Comparison of ENCODE assay signal across 13 cellular contexts in the genomic region with DNA sequence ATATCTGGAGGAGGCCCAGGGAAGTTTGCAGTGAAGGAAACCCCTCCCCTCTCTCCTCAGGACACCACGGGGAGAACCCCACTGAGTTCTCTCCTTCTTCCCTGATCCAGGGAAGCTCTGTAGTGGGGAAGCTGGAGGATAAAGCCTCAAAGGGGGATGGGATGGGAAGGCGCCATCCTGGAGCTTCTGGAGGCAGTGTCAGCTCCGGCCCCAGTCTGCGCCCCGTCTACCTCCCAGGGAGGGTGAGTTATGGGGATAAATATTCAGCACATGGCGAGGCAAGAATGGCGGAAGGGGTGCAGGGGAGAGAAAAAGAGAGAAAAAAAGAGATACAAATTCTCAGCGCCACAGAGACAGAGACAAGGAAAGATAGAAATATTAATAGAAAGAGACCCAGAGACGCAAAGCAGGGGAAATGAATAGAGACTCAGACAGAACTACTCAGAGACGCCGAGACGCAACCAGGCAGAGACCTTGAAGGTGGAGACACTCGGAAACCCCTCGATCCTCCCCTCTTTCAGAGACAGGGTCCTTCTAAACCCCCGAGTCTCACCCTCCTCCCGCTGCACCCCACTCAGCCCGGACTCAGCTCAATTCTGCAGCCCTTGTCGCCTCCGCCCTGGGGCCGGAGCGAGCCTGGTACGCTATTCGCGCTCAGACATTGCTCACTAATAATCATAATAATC. TPM values are rescaled to one million over a fixed set of nuclear protein-coding genes. Genes with fewer than 3 reads are reported as not detected.
DNase-seq lines count a peak whose midpoint lies in the region; ATAC-seq, FAIRE-seq and TF ChIP-seq lines count a peak whose summit lies in the region.
"Had no signal": no experiment of that assay in that cellular context is flagged by ENCODE, and none has a peak within 500 bp of the region (broad histone marks: within the 10 kb centered on the region; RNA-seq: fewer than 3 reads in every experiment).

No MANE protein-coding gene starts in this region.

- H3K9me3 ChIP-seq in GM23248 (ENCODE audit: low read depth), result no peaks in the 10 kb centered on the region
- H3K9me3 ChIP-seq in endothelial cell of umbilical vein (replicated peaks; ENCODE audit: control insufficient read depth, insufficient read depth, low read length), result no peaks in the 10 kb centered on the region
- no peaks in the 10 kb centered on the region for H3K9me3 ChIP-seq in parathyroid adenoma (ENCODE audit: control insufficient read depth, low read length)
- H3K9me3 ChIP-seq: colonic mucosa, Peyer's patch had no signal

- peaks cover 33% of the 10 kb centered on the region for H3K27me3 Mint-ChIP-seq in IgD-negative memory B cell

- TF ChIP-seq POLR2A in endothelial cell of umbilical vein (IDR thresholded peaks at IDR 0.05; ENCODE audit: low read depth, low read length) (no peak), GM12892 (IDR thresholded peaks at IDR 0.05; ENCODE audit: low read depth, low read length) (no peak)

- H3K36me3 ChIP-seq in GM23248 (ENCODE audit: low read depth) (no peaks in the 10 kb centered on the region), endothelial cell of umbilical vein (ENCODE audit: control insufficient read depth in 2 of 2, extremely low read depth in 1 of 2, insufficient read depth in 2 of 2, low read length in 2 of 2) (no peaks in the 10 kb centered on the region), parathyroid adenoma (ENCODE audit: control insufficient read depth, insufficient read depth, low read length) (no peaks in the 10 kb centered on the region)
- H3K36me3 ChIP-seq: colonic mucosa, Peyer's patch had no signal

- peak overlapping the region; percentile 64 for H3K4me3 ChIP-seq in GM23248
- no peak overlapping the region for H3K4me3 ChIP-seq in endothelial cell of umbilical vein (replicated peaks in 1 of 3; ENCODE audit: insufficient read depth in 1 of 3, low read depth in 1 of 3, low read length in 3 of 3)
- no peak overlapping the region for H3K4me3 ChIP-seq in parathyroid adenoma (ENCODE audit: low read depth, low read length)

- H3K4me2 ChIP-seq in GM23248 (ENCODE audit: unreplicated experiment) (no peak overlapping the region), endothelial cell of umbilical vein (ENCODE audit: insufficient read depth, low read length) (no peak overlapping the region), parathyroid adenoma (ENCODE audit: low read length) (peak overlapping the region; percentile 73)

- peaks cover 0 to 9% (median 7%) of the 10 kb centered on the region in 3 donors for H3K4me1 Mint-ChIP-seq in IgD-negative memory B cell

- in situ Hi-C loops in GM23248 (cut with MboI), result no loop called here

- no peak for FAIRE-seq in endothelial cell of umbilical vein (lab: Jason Lieb, UNC)
- FAIRE-seq in GM12892 (lab: Jason Lieb, UNC), result no peak
- FAIRE-seq: H54, small intestine, TTC549 had no signal

- POLR2A ChIA-PET in endothelial cell of umbilical vein (lab: Charles Lee), result no interaction called here

- no peak for DNase-seq in GM23248
- no peak for DNase-seq in endothelial cell of umbilical vein (ENCODE audit: low read depth, low spot score)
- no peak for DNase-seq in GM12892 (ENCODE audit: insufficient read length)
- DNase-seq: Calu3, colonic mucosa, Peyer's patch, small intestine had no signal

- no peak overlapping the region for H3K27ac Mint-ChIP-seq in IgD-negative memory B cell

- no peak overlapping the region for H3K27ac ChIP-seq in GM23248
- no peak overlapping the region for H3K27ac ChIP-seq in endothelial cell of umbilical vein (ENCODE audit: insufficient read depth, low read depth, low read length)
- no peak overlapping the region for H3K27ac ChIP-seq in parathyroid adenoma
- H3K27ac ChIP-seq: colonic mucosa, Peyer's patch had no signal

- H3F3A ChIP-seq in GM23248 (ENCODE audit: insufficient read depth), result peaks cover 4% of the 10 kb centered on the region

- TF ChIP-seq CTCF in endothelial cell of umbilical vein (IDR thresholded peaks at IDR 0.05; ENCODE audit: extremely low read depth in 1 of 2, insufficient read depth in 1 of 2, low read depth in 1 of 2, low read length in 2 of 2) (no peak), parathyroid adenoma (IDR thresholded peaks at IDR 0.05) (no peak)

- BruUV-seq in endothelial cell of umbilical vein (replicated peaks; lab: Mats Ljungman, UMichigan), result no TSS peak

- H3K79me2 ChIP-seq in GM23248 (ENCODE audit: insufficient read depth), result no peaks in the 10 kb centered on the region
- H3K79me2 ChIP-seq in endothelial cell of umbilical vein (ENCODE audit: control insufficient read depth, insufficient read depth, low read length), result no peaks in the 10 kb centered on the region
- H3K79me2 ChIP-seq in parathyroid adenoma, result no peaks in the 10 kb centered on the region

- intact Hi-C loops in endothelial cell of umbilical vein (cut with micrococcal nuclease), result loop anchor here (5.0 kb wide), 1 partner anchor 325 kb away; no protein-coding TSS in a partner anchor

- H3K9me2 ChIP-seq in GM23248 (ENCODE audit: insufficient read depth), result no peaks in the 10 kb centered on the region

- peak overlapping the region in 3 of 4 donors; percentile 58 to 88 (median 74) for H3K4me3 Mint-ChIP-seq in IgD-negative memory B cell

- H3K27me3 ChIP-seq in GM23248 (replicated peaks; ENCODE audit: insufficient read depth), result no peaks in the 10 kb centered on the region
- H3K27me3 ChIP-seq in endothelial cell of umbilical vein (ENCODE audit: control insufficient read depth in 2 of 2, insufficient read depth in 2 of 2, low read length in 2 of 2), result peaks cover 18 to 25% of the 10 kb centered on the region in 2 experiments
- H3K27me3 ChIP-seq in parathyroid adenoma (ENCODE audit: control insufficient read depth, insufficient read depth, low read length), result no peaks in the 10 kb centered on the region

- WGBS in GM23248 (ENCODE audit: low coverage in 1 of 2, low lambda C conversion rate in 2 of 2, missing lambda C conversion rate in 2 of 2), 2 experiments, result 53 to 60% methylated on average over 24 of the region's 24 CpGs

- H3K9ac ChIP-seq in GM23248 (0 out of 2 replicates have a peak overlapping the region, but pooled peaks have one; percentile 45), endothelial cell of umbilical vein (replicated peaks; ENCODE audit: extremely low read depth, insufficient read depth, low read length) (no peak overlapping the region), parathyroid adenoma (no peak overlapping the region)

- peaks cover 0 to 6% (median 0%) of the 10 kb centered on the region in 3 donors for H3K9me3 Mint-ChIP-seq in IgD-negative memory B cell

- no peaks in the 10 kb centered on the region for H3K9me1 ChIP-seq in endothelial cell of umbilical vein (replicated peaks; ENCODE audit: control insufficient read depth, extremely low read depth, insufficient read depth, low read length)

- H3K4me1 ChIP-seq in GM23248 (ENCODE audit: insufficient read depth) (no peaks in the 10 kb centered on the region), endothelial cell of umbilical vein (ENCODE audit: control insufficient read depth, extremely low read depth, insufficient read depth, low read length) (peaks cover 7% of the 10 kb centered on the region), parathyroid adenoma (no peaks in the 10 kb centered on the region)
- H3K4me1 ChIP-seq: colonic mucosa had no signal

- dilution Hi-C loops in endothelial cell of umbilical vein (cut with MboI; ENCODE audit: extremely low pct_ligation_motif_present, low sequenced_read_pairs), result no loop called here

- ATAC-seq in GM18511 (IDR thresholded peaks at IDR 0.05; ENCODE audit: unreplicated experiment) (no peak), HG03469 (IDR thresholded peaks at IDR 0.05; ENCODE audit: unreplicated experiment) (no peak)

- CTCF ChIA-PET in endothelial cell of umbilical vein (lab: Charles Lee), result interaction anchor here (0.9 kb wide), 1 partner anchor 88 kb away, joined by 3 read pairs; no protein-coding TSS in a partner anchor

- H2AFZ ChIP-seq in GM23248 (0 out of 2 replicates have a peak overlapping the region, but pooled peaks have one; percentile 42), endothelial cell of umbilical vein (ENCODE audit: low read depth, low read length) (no peak overlapping the region), parathyroid adenoma (peak overlapping the region; percentile 64)

- peaks cover 2% of the 10 kb centered on the region for H3K36me3 Mint-ChIP-seq in IgD-negative memory B cell

- H4K20me1 ChIP-seq in GM23248 (ENCODE audit: insufficient read depth) (no peaks in the 10 kb centered on the region), endothelial cell of umbilical vein (replicated peaks; ENCODE audit: control insufficient read depth, extremely low read depth, insufficient read depth, low read length) (no peaks in the 10 kb centered on the region)

TF ChIP-seq in endothelial cell of umbilical vein, 7 proteins besides CTCF, POLR2A, EP300 and RAD21:
- TF ChIP-seq EZH2 (IDR thresholded peaks at IDR 0.05; ENCODE audit: borderline replicate concordance, low read depth, low read length, severe bottlenecking), result peak; percentile 73
- no peak for TF ChIP-seq MYC (IDR thresholded peaks at IDR 0.05; ENCODE audit: low read depth, low read length)

RNA-seq across cellular contexts. Expression of a gene that starts 23.6 kb away (rescaled TPM):
- total RNA-seq in GM23248 (2014; rRNA removed; shearing (Covaris generic)), result 11.6 and 26.2 TPM in 2 replicates
- polyA plus RNA-seq in GM23248 (2016; fragmentation: Nextera tagmentation; extraction: Ambion mirVana) (8.9 and 9.4 TPM in 2 replicates), IgD-negative memory B cell (0.21 TPM), endothelial cell of umbilical vein (1.9 and 2.8 TPM in 2 replicates)
- total RNA-seq in endothelial cell of umbilical vein, result 0.74 and 0.91 TPM in 2 replicates
- polyA plus RNA-seq in endothelial cell of umbilical vein (2011; cell fraction: cytosol; rRNA removed), result 0.89 and 1.3 TPM in 2 replicates
- polyA plus RNA-seq in endothelial cell of umbilical vein (2011; cell fraction: nucleus; rRNA removed), result 0.61 and 1.0 TPM in 2 replicates
- 0.91 and 1.5 TPM in 2 replicates for polyA plus RNA-seq in endothelial cell of umbilical vein (2012)
- 0.53 and 1.5 TPM in 2 replicates for polyA minus RNA-seq in endothelial cell of umbilical vein
- not detected for polyA minus RNA-seq in endothelial cell of umbilical vein (2011; cell fraction: cytosol; rRNA and poly(A)+ RNA removed)
- polyA minus RNA-seq in endothelial cell of umbilical vein (2011; cell fraction: nucleus; rRNA and poly(A)+ RNA removed), result not detected in 2 replicates
- not detected for polyA plus RNA-seq in GM12892 (2012; ENCODE audit: missing spikeins)
